8 cellular contexts compared by ENCODE assay signal in the genomic region with DNA sequence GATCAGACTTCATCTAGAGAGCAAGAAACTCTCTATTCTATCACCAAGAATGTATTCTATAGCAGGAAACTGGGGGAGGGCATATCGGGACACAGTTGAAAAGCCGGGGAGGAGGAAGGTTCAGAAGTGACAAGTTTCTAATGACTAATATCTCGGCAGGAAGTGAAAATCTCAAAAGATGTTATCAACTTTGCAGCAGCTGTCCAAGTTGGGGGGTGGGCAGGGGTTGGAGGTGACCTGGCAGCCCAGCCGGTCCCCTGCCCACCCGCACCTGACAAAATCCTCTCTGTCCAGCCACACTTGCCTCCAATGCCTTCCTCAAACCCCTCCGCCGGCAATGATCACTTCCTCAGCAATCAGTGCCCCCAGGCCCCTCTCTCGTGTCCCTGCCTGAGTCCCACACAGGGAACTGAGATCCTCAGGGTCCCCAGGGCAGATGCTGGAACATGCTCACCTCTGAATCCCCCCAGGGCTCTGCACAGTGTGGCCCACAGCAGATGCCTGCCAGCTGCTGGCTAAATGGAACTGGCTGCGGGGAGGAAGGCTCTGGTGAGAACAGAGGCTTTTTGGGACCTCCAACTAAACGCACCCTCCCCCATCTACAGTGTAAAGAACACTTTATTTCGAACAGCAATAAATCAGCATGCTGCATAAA. TPM values are rescaled to one million over a fixed set of nuclear protein-coding genes. Genes with fewer than 3 reads are reported as not detected.
DNase-seq lines count a peak whose midpoint lies in the region; ATAC-seq and TF ChIP-seq lines count a peak whose summit lies in the region.

No MANE protein-coding gene starts in this region.

- H3K9me3 ChIP-seq in testis (no peaks in the 10 kb centered on the region), prostate gland (no peaks in the 10 kb centered on the region)

- H3K27ac ChIP-seq in testis (no peak overlapping the region), prostate gland (peak overlapping the region in 1 of 2 donors; percentile 11)

- H3K36me3 ChIP-seq in testis (ENCODE audit: low read depth, missing control alignments) (no peaks in the 10 kb centered on the region), prostate gland (no peaks in the 10 kb centered on the region)

- TF ChIP-seq CTCF in testis (IDR thresholded peaks at IDR 0.05), result no peak
- no peak for TF ChIP-seq CTCF in prostate gland (IDR thresholded peaks at IDR 0.05)

- H3K4me1 ChIP-seq in testis (peaks cover 30% of the 10 kb centered on the region), prostate gland (replicated peaks) (peaks cover 44% of the 10 kb centered on the region)

- H3K27me3 ChIP-seq in testis (no peaks in the 10 kb centered on the region), prostate gland (replicated peaks; ENCODE audit: insufficient read depth) (no peaks in the 10 kb centered on the region)

- TF ChIP-seq POLR2A in testis (IDR thresholded peaks at IDR 0.05), result no peak
- TF ChIP-seq POLR2A in prostate gland (IDR thresholded peaks at IDR 0.05), result no peak

- DNase-seq in SIG-M5 treated with dmso at 0.1 percent for 504 hours (lab: John Stamatoyannopoulos, UW; ENCODE audit: unreplicated experiment) (peak; percentile 36), SIG-M5 (lab: John Stamatoyannopoulos, UW) (no peak), NCI-H1092 treated with DMSO at 0.1 percent for 48 hours (lab: John Stamatoyannopoulos, UW) (peak; percentile 65), testis (no peak), prostate gland (ENCODE audit: low spot score) (no peak)
- DNase-seq in activated naive CD4-positive, alpha-beta T cell treated with Interleukin-2 at 50 U/mL for 16 hours, result peak; percentile 58
- DNase-seq in stimulated activated CD4-positive, alpha-beta T cell treated with anti-CD3 and anti-CD28 coated beads, Interleukin-2, amount 100 ng/mL, for 24 hours, result peak; percentile 57 to 61

- no peak overlapping the region for H3K4me3 ChIP-seq in testis
- no peak overlapping the region for H3K4me3 ChIP-seq in prostate gland

- peak; percentile 62 for ATAC-seq in HG02678 (IDR thresholded peaks at IDR 0.05; ENCODE audit: unreplicated experiment)

- intact Hi-C loops in testis (cut with DNase I; ENCODE audit: low total_unique reads), result no loop called here
- intact Hi-C loops in prostate gland (cut with DNase I), result no loop called here

- 52 to 55% methylated on average over 11 of the region's 11 CpGs for WGBS in testis, 2 donors
- WGBS in prostate gland, result 26% methylated on average over 11 of the region's 11 CpGs

RNA-seq across cellular contexts. Expression of gene CCDC88C, which starts 43.9 kb away (rescaled TPM):
- total RNA-seq in testis, result 10 to 100 TPM; 47.4 to 51.3 TPM
- polyA plus RNA-seq in testis (ENCODE audit: insufficient read depth, low read depth, low replicate concordance), result 36.5 TPM
- total RNA-seq in prostate gland, result 10 to 100 TPM; 32.5 to 54.4 TPM

Comparison
In these comparisons a context has a peak if more than half of its experiments do, and no peak if none do; other contexts are left out.
1. DNase-seq: peak in SIG-M5 treated with dmso at 0.1 percent for 504 hours (single experiment), NCI-H1092 treated with DMSO at 0.1 percent for 48 hours (single experiment), activated naive CD4-positive, alpha-beta T cell treated with Interleukin-2 at 50 U/mL for 16 hours (single experiment) and stimulated activated CD4-positive, alpha-beta T cell treated with anti-CD3 and anti-CD28 coated beads, Interleukin-2, amount 100 ng/mL, for 24 hours (2 of 2); none in SIG-M5 (single experiment), testis (single experiment) and prostate gland (single experiment).